ENCODE assay signal across 8 cellular contexts in genomic region chr19:45407585-45407984, GRCh38. TPM values are rescaled to one million over a fixed set of nuclear protein-coding genes. Genes with fewer than 3 reads are reported as not detected.
DNase-seq lines count a peak whose midpoint lies in the region; ATAC-seq and TF ChIP-seq lines count a peak whose summit lies in the region.
"Not testable (repeated sequence)": the region's sequence is repeated elsewhere in the genome, so short reads cannot be mapped to it uniquely, and the experiment has no call there.

No MANE protein-coding gene starts in this region.

- intact Hi-C loops in A673 (cut with micrococcal nuclease; ENCODE audit: unreplicated experiment), result not testable (repeated sequence)
- intact Hi-C loops in activated T-helper 1 cell treated with anti-CD3 and anti-CD28 coated beads, Interleukin-12 subunit alpha, Interleukin-12 subunit beta, Interleukin-2, Interleukin-4 antibody, amounts not matched to agents 30 ng/mL and 10 ng/mL and 1 ng/mL, durations not matched to agents 14 hours and 24 hours and 36 hours (cut with micrococcal nuclease), result loop anchor here (2.0 to 10.0 kb wide), 5 partner anchors 35 to 587 kb away; partner anchors contain the start of genes CCDC61, GEMIN7, IRF2BP1 and PPP1R37

- ATAC-seq in SK-N-SH treated with all-trans-retinoic acid at 6 μM for 48 hours, result not testable (repeated sequence)

- WGBS in ectodermal cell, 2 experiments, result 90 to 91% methylated on average over 5 of the region's 5 CpGs

- peaks cover 53% of the 10 kb centered on the region for H3K4me1 Mint-ChIP-seq in activated T-helper 1 cell treated with anti-CD3 and anti-CD28 coated beads, Interleukin-12 subunit alpha, Interleukin-12 subunit beta, Interleukin-2, Interleukin-4 antibody, amounts not matched to agents 30 ng/mL and 10 ng/mL and 1 ng/mL, durations not matched to agents 14 hours and 24 hours and 36 hours (ENCODE audit: low read depth)

- not testable (repeated sequence) for H3K4me1 ChIP-seq in A673 (ENCODE audit: insufficient read depth, low read length, poor library complexity, severe bottlenecking)
- H3K4me1 ChIP-seq in Karpas-422 (ENCODE audit: low read length) (peaks cover 39% of the 10 kb centered on the region), ectodermal cell (ENCODE audit: control insufficient read depth, insufficient read depth, low read length) (peaks cover 17% of the 10 kb centered on the region), osteoblast (ENCODE audit: insufficient read depth, low read length) (peaks cover 24% of the 10 kb centered on the region)

- H3K27me3 ChIP-seq in A673 (replicated peaks; ENCODE audit: insufficient read depth, low read depth, low read length, poor library complexity); Karpas-422 (ENCODE audit: low read length); kidney epithelial cell (ENCODE audit: control insufficient read depth, insufficient read depth, low read length); osteoblast (ENCODE audit: insufficient read depth, low read length): not testable (repeated sequence)
- peaks cover 29% of the 10 kb centered on the region for H3K27me3 ChIP-seq in ectodermal cell (ENCODE audit: control insufficient read depth, insufficient read depth, low read length, poor library complexity, severe bottlenecking)

- H2AFZ ChIP-seq in Karpas-422 (ENCODE audit: low read length); osteoblast (ENCODE audit: low read length): not testable (repeated sequence)

- H3K79me2 ChIP-seq in Karpas-422 (ENCODE audit: low read length) (peaks cover 21% of the 10 kb centered on the region), osteoblast (ENCODE audit: insufficient read depth, low read length) (peaks cover 16% of the 10 kb centered on the region)

- H3K9me3 ChIP-seq in A673 (ENCODE audit: low read depth, low read length, poor library complexity, severe bottlenecking); Karpas-422 (ENCODE audit: low read length); ectodermal cell (ENCODE audit: control insufficient read depth, low read length); osteoblast (ENCODE audit: low read depth, low read length): not testable (repeated sequence)

- H3K9ac ChIP-seq in Karpas-422 (ENCODE audit: low read length), result peak overlapping the region; percentile 82

- not testable (repeated sequence) for H3K27ac ChIP-seq in A673 (ENCODE audit: low read depth, low read length, poor library complexity, severe bottlenecking); Karpas-422 (ENCODE audit: low read length); ectodermal cell (ENCODE audit: insufficient read depth, low read depth, low read length, poor library complexity, severe bottlenecking); osteoblast (ENCODE audit: low read depth, low read length)

- POLR2A ChIA-PET in A673 (lab: Charles Lee; ENCODE audit: low non-redundant PET), result not testable (repeated sequence)

- H3K27me3 Mint-ChIP-seq in activated T-helper 1 cell treated with anti-CD3 and anti-CD28 coated beads, Interleukin-12 subunit alpha, Interleukin-12 subunit beta, Interleukin-2, Interleukin-4 antibody, amounts not matched to agents 30 ng/mL and 10 ng/mL and 1 ng/mL, durations not matched to agents 14 hours and 24 hours and 36 hours (ENCODE audit: insufficient read depth), result peaks cover 11% of the 10 kb centered on the region

- H3K4me2 ChIP-seq in Karpas-422 (ENCODE audit: low read depth, low read length, poor library complexity, severe bottlenecking), result peak overlapping the region; percentile 97
- peak overlapping the region; percentile 83 for H3K4me2 ChIP-seq in osteoblast (ENCODE audit: insufficient read depth, low read length)

- CTCF ChIA-PET in A673 (lab: Charles Lee), result not testable (repeated sequence)

- not testable (repeated sequence) for H3K9me2 ChIP-seq in Karpas-422 (replicated peaks; ENCODE audit: insufficient read depth, low read length)

- not testable (repeated sequence) for H4K20me1 ChIP-seq in Karpas-422 (ENCODE audit: insufficient read depth, low read depth, low read length); osteoblast (ENCODE audit: insufficient read depth, low read length)

- H3K36me3 Mint-ChIP-seq in activated T-helper 1 cell treated with anti-CD3 and anti-CD28 coated beads, Interleukin-12 subunit alpha, Interleukin-12 subunit beta, Interleukin-2, Interleukin-4 antibody, amounts not matched to agents 30 ng/mL and 10 ng/mL and 1 ng/mL, durations not matched to agents 14 hours and 24 hours and 36 hours (ENCODE audit: low read depth), result peaks cover 23% of the 10 kb centered on the region

- not testable (repeated sequence) for TF ChIP-seq CTCF in A673 (conservative IDR thresholded peaks at IDR 0.05; ENCODE audit: low read depth, low read length); GM12864 (IDR thresholded peaks at IDR 0.05; ENCODE audit: low read depth, low read length, missing control alignments); kidney epithelial cell (IDR thresholded peaks at IDR 0.05; ENCODE audit: insufficient read depth, low read length, poor library complexity, severe bottlenecking); osteoblast (IDR thresholded peaks at IDR 0.05; ENCODE audit: extremely low read depth, low read depth, low read length)

- not testable (repeated sequence) for H3K36me3 ChIP-seq in A673 (ENCODE audit: insufficient read depth, low read length, poor library complexity, severe bottlenecking); Karpas-422 (ENCODE audit: insufficient read depth, low read length); ectodermal cell (ENCODE audit: control insufficient read depth, insufficient read depth, low read length); kidney epithelial cell (ENCODE audit: control insufficient read depth, insufficient read depth, low read length)
- H3K36me3 ChIP-seq in osteoblast (ENCODE audit: insufficient read depth, low read length), result peaks cover 19% of the 10 kb centered on the region

- not testable (repeated sequence) for H3K9me3 Mint-ChIP-seq in activated T-helper 1 cell treated with anti-CD3 and anti-CD28 coated beads, Interleukin-12 subunit alpha, Interleukin-12 subunit beta, Interleukin-2, Interleukin-4 antibody, amounts not matched to agents 30 ng/mL and 10 ng/mL and 1 ng/mL, durations not matched to agents 14 hours and 24 hours and 36 hours

- H3K4me3 ChIP-seq in A673 (ENCODE audit: low read depth, low read length, poor library complexity, severe bottlenecking), result peak overlapping the region; percentile 68
- peak overlapping the region; percentile 76; the same call in 1 of the 2 replicates for H3K4me3 ChIP-seq in GM12864 (ENCODE audit: low read depth, low read length)
- peak overlapping the region; percentile 84 for H3K4me3 ChIP-seq in Karpas-422 (ENCODE audit: low read length)
- peak overlapping the region; percentile 85 for H3K4me3 ChIP-seq in ectodermal cell (ENCODE audit: insufficient read depth, low read depth, low read length)
- peak overlapping the region; percentile 86 for H3K4me3 ChIP-seq in kidney epithelial cell (ENCODE audit: low read depth, low read length)
- H3K4me3 ChIP-seq in osteoblast (ENCODE audit: insufficient read depth, low read length), result peak overlapping the region; percentile 88

- peak overlapping the region; percentile 98 for H3K4me3 Mint-ChIP-seq in activated T-helper 1 cell treated with anti-CD3 and anti-CD28 coated beads, Interleukin-12 subunit alpha, Interleukin-12 subunit beta, Interleukin-2, Interleukin-4 antibody, amounts not matched to agents 30 ng/mL and 10 ng/mL and 1 ng/mL, durations not matched to agents 14 hours and 24 hours and 36 hours

- not testable (repeated sequence) for H3K27ac Mint-ChIP-seq in activated T-helper 1 cell treated with anti-CD3 and anti-CD28 coated beads, Interleukin-12 subunit alpha, Interleukin-12 subunit beta, Interleukin-2, Interleukin-4 antibody, amounts not matched to agents 30 ng/mL and 10 ng/mL and 1 ng/mL, durations not matched to agents 14 hours and 24 hours and 36 hours

- not testable (repeated sequence) for BruUV-seq in A673 (replicated peaks; lab: Mats Ljungman, UMichigan)

- DNase-seq in A673 (ENCODE audit: low spot score); GM12864 (ENCODE audit: low read depth); Karpas-422; activated T-helper 1 cell treated with anti-CD3 and anti-CD28 coated beads, Interleukin-12 subunit alpha, Interleukin-12 subunit beta, Interleukin-2, Interleukin-4 antibody, amounts not matched to agents 30 ng/mL and 10 ng/mL and 1 ng/mL, durations not matched to agents 14 hours and 24 hours and 36 hours (ENCODE audit: low spot score); kidney epithelial cell (ENCODE audit: low read depth); osteoblast (ENCODE audit: insufficient read length, low spot score, missing footprints): not testable (repeated sequence)

RNA-seq across cellular contexts. Expression of gene POLR1G, which starts 1.1 kb away (rescaled TPM):
- total RNA-seq in A673 (2021) (23.2 and 30.1 TPM in 2 replicates), kidney epithelial cell (18.0 and 24.4 TPM in 2 replicates), osteoblast (10.5 and 10.6 TPM in 2 replicates)
- total RNA-seq in Karpas-422 (2014; rRNA removed; shearing (Covaris generic); ENCODE audit: low replicate concordance), result 6.6 and 10.5 TPM in 2 replicates
- 25.3 and 27.2 TPM in 2 replicates for total RNA-seq in activated T-helper 1 cell treated with anti-CD3 and anti-CD28 coated beads, Interleukin-12 subunit alpha, Interleukin-12 subunit beta, Interleukin-2, Interleukin-4 antibody, amounts not matched to agents 30 ng/mL and 10 ng/mL and 1 ng/mL, durations not matched to agents 14 hours and 24 hours and 36 hours
- 12.6 TPM for polyA plus RNA-seq in ectodermal cell (2013, experiment 1 of 4)
- 13.0 TPM for polyA plus RNA-seq in ectodermal cell (2013, experiment 2 of 4)
- polyA plus RNA-seq in ectodermal cell (2013, experiment 3 of 4), result 7.0 TPM
- polyA plus RNA-seq in ectodermal cell (2013, experiment 4 of 4), result 8.8 TPM

RNA-seq across cellular contexts. Expression of gene PPP1R13L, which starts 2.7 kb away (rescaled TPM):
- 5.5 and 8.1 TPM in 2 replicates for total RNA-seq in A673 (2021)
- total RNA-seq in Karpas-422 (2014; rRNA removed; shearing (Covaris generic); ENCODE audit: low replicate concordance), result 1.0 and 1.1 TPM in 2 replicates
- 8.5 and 8.9 TPM in 2 replicates for total RNA-seq in activated T-helper 1 cell treated with anti-CD3 and anti-CD28 coated beads, Interleukin-12 subunit alpha, Interleukin-12 subunit beta, Interleukin-2, Interleukin-4 antibody, amounts not matched to agents 30 ng/mL and 10 ng/mL and 1 ng/mL, durations not matched to agents 14 hours and 24 hours and 36 hours
- 19.1 TPM for polyA plus RNA-seq in ectodermal cell (2013, experiment 1 of 4)
- 15.5 TPM for polyA plus RNA-seq in ectodermal cell (2013, experiment 2 of 4)
- 13.9 TPM for polyA plus RNA-seq in ectodermal cell (2013, experiment 3 of 4)
- polyA plus RNA-seq in ectodermal cell (2013, experiment 4 of 4), result 19.4 TPM
- 30.9 and 34.5 TPM in 2 replicates for total RNA-seq in kidney epithelial cell
- total RNA-seq in osteoblast, result 6.9 and 8.5 TPM in 2 replicates

RNA-seq across cellular contexts. Expression of gene ERCC1, which starts 16.1 kb away (rescaled TPM):
- total RNA-seq in A673 (2021) (158 and 165 TPM in 2 replicates), kidney epithelial cell (67.1 and 79.5 TPM in 2 replicates), osteoblast (88.4 and 96.3 TPM in 2 replicates)
- total RNA-seq in Karpas-422 (2014; rRNA removed; shearing (Covaris generic); ENCODE audit: low replicate concordance), result 121 and 175 TPM in 2 replicates
- 143 and 152 TPM in 2 replicates for total RNA-seq in activated T-helper 1 cell treated with anti-CD3 and anti-CD28 coated beads, Interleukin-12 subunit alpha, Interleukin-12 subunit beta, Interleukin-2, Interleukin-4 antibody, amounts not matched to agents 30 ng/mL and 10 ng/mL and 1 ng/mL, durations not matched to agents 14 hours and 24 hours and 36 hours
- 100 TPM for polyA plus RNA-seq in ectodermal cell (2013, experiment 1 of 4)
- polyA plus RNA-seq in ectodermal cell (2013, experiment 2 of 4), result 96.3 TPM
- 66.1 TPM for polyA plus RNA-seq in ectodermal cell (2013, experiment 3 of 4)
- 76.0 TPM for polyA plus RNA-seq in ectodermal cell (2013, experiment 4 of 4)

RNA-seq across cellular contexts. Expression of gene ERCC2, which starts 37.2 kb away (rescaled TPM):
- total RNA-seq in A673 (2021) (51.6 and 59.2 TPM in 2 replicates), kidney epithelial cell (18.5 and 28.6 TPM in 2 replicates), osteoblast (47.4 and 52.5 TPM in 2 replicates)
- 15.4 and 23.4 TPM in 2 replicates for total RNA-seq in Karpas-422 (2014; rRNA removed; shearing (Covaris generic); ENCODE audit: low replicate concordance)
- 30.5 and 32.8 TPM in 2 replicates for total RNA-seq in activated T-helper 1 cell treated with anti-CD3 and anti-CD28 coated beads, Interleukin-12 subunit alpha, Interleukin-12 subunit beta, Interleukin-2, Interleukin-4 antibody, amounts not matched to agents 30 ng/mL and 10 ng/mL and 1 ng/mL, durations not matched to agents 14 hours and 24 hours and 36 hours
- polyA plus RNA-seq in ectodermal cell (2013, experiment 1 of 4), result 96.4 TPM
- 97.9 TPM for polyA plus RNA-seq in ectodermal cell (2013, experiment 2 of 4)
- 63.9 TPM for polyA plus RNA-seq in ectodermal cell (2013, experiment 3 of 4)
- 71.3 TPM for polyA plus RNA-seq in ectodermal cell (2013, experiment 4 of 4)
